8 cellular contexts compared by ENCODE assay signal in genomic region chr12:6038160-6038559, GRCh38.
DNase-seq lines count a peak whose midpoint lies in the region; TF ChIP-seq lines count a peak whose summit lies in the region.

No MANE protein-coding gene starts in this region.

- TF ChIP-seq EP300 in SK-N-SH (IDR thresholded peaks at IDR 0.05; ENCODE audit: borderline replicate concordance in 1 of 2, low read depth in 1 of 2, low read length in 1 of 2): no peak

- DNase-seq in BJ (ENCODE audit: low read depth) (no peak), GM19238 (ENCODE audit: insufficient read length, low spot score) (peak; percentile 35), SK-N-SH (peak; percentile 60), cardiac fibroblast (ENCODE audit: low read depth in 2 of 2) (peak; percentile 81 to 91), superior temporal gyrus (ENCODE audit: extremely low spot score) (peak; percentile 49), hippocampal formation (lab: John Stamatoyannopoulos, UW) (no peak)

- 50% methylated on average over 2 of the region's 8 CpGs for WGBS in SK-N-SH (ENCODE audit: low lambda C conversion rate)
- WGBS in liver: 31% methylated on average over 8 of the region's 8 CpGs

- no peaks in the 10 kb centered on the region for H3F3A ChIP-seq in SK-N-SH (replicated peaks; ENCODE audit: insufficient read depth)

- H3K9me2 ChIP-seq in SK-N-SH: no peaks in the 10 kb centered on the region

- no peaks in the 10 kb centered on the region for H3K36me3 ChIP-seq in BJ (ENCODE audit: control insufficient read depth, insufficient read depth, low read length)
- H3K36me3 ChIP-seq in SK-N-SH (replicated peaks in 1 of 2; ENCODE audit: control insufficient read depth in 1 of 2, insufficient read depth in 2 of 2, low read length in 1 of 2): no peaks in the 10 kb centered on the region
- no peaks in the 10 kb centered on the region for H3K36me3 ChIP-seq in liver (ENCODE audit: control insufficient read depth in 4 of 4, insufficient read depth in 3 of 4, low read depth in 1 of 4, low read length in 3 of 4)

- H2AFZ ChIP-seq in SK-N-SH (ENCODE audit: low read depth): no peak overlapping the region

- H3K4me2 ChIP-seq in SK-N-SH: no peak overlapping the region

- peaks cover 4% of the 10 kb centered on the region for H3K27me3 ChIP-seq in BJ (ENCODE audit: control insufficient read depth, insufficient read depth, low read length)
- H3K27me3 ChIP-seq in SK-N-SH (ENCODE audit: insufficient read depth): no peaks in the 10 kb centered on the region
- H3K27me3 ChIP-seq in liver (ENCODE audit: control insufficient read depth in 4 of 4, insufficient read depth in 4 of 4, low read length in 3 of 4): no peaks in the 10 kb centered on the region

- H3K9ac ChIP-seq in SK-N-SH (no peak overlapping the region), liver (ENCODE audit: low read depth in 1 of 2, low read length in 2 of 2) (no peak overlapping the region)

- H3K9me3 ChIP-seq in SK-N-SH: no peaks in the 10 kb centered on the region
- no peaks in the 10 kb centered on the region for H3K9me3 ChIP-seq in liver (ENCODE audit: control insufficient read depth in 4 of 4, low read length in 3 of 4)

- no peaks in the 10 kb centered on the region for H3K79me2 ChIP-seq in SK-N-SH (ENCODE audit: insufficient read depth)

- POLR2A ChIA-PET in BJ (lab: Charles Lee) (no interaction called here), SK-N-SH (lab: Yijun Ruan, JAX) (no interaction called here)

- H3K4me3 ChIP-seq in BJ (ENCODE audit: low read depth, low read length): no peak overlapping the region
- H3K4me3 ChIP-seq in SK-N-SH (ENCODE audit: low read depth in 2 of 2, low read length in 1 of 2): peak overlapping the region in 1 of 2 experiments; percentile 53; a peak in 1 of 4 replicates
- no peak overlapping the region for H3K4me3 ChIP-seq in cardiac fibroblast (replicated peaks in 1 of 2; ENCODE audit: low read depth in 2 of 2, low read length in 2 of 2)
- no peak overlapping the region for H3K4me3 ChIP-seq in liver (ENCODE audit: low read depth in 1 of 3, low read length in 3 of 3)

- TF ChIP-seq CTCF in BJ (IDR thresholded peaks at IDR 0.05; ENCODE audit: insufficient read depth, low read depth, low read length): peak; percentile 44
- TF ChIP-seq CTCF in LNCAP (IDR thresholded peaks at IDR 0.05): peak; percentile 93
- TF ChIP-seq CTCF in SK-N-SH (IDR thresholded peaks at IDR 0.05): peak; percentile 62
- peak; percentile 87 for TF ChIP-seq CTCF in cardiac fibroblast (IDR thresholded peaks at IDR 0.05; ENCODE audit: low read depth, low read length)
- TF ChIP-seq CTCF in liver (IDR thresholded peaks at IDR 0.05; ENCODE audit: low read depth, low read length, missing input control): peak; percentile 91

- no peak overlapping the region for H3K27ac ChIP-seq in SK-N-SH (ENCODE audit: low read depth in 2 of 2, low read length in 1 of 2)
- no peak overlapping the region for H3K27ac ChIP-seq in liver (ENCODE audit: low read depth in 1 of 2, low read length in 2 of 2)

- TF ChIP-seq RAD21 in SK-N-SH (IDR thresholded peaks at IDR 0.05; ENCODE audit: low read length): peak; percentile 45
- TF ChIP-seq RAD21 in liver (IDR thresholded peaks at IDR 0.05): peak; percentile 77 to 92

- H3K4me1 ChIP-seq in SK-N-SH (ENCODE audit: control insufficient read depth in 1 of 2, insufficient read depth in 2 of 2, low read depth in 1 of 2, low read length in 1 of 2): peaks cover 0 to 5% of the 10 kb centered on the region in 2 experiments; a peak in 1 of 4 replicates
- peaks cover 0 to 6% (median 2%) of the 10 kb centered on the region in 4 donors for H3K4me1 ChIP-seq in liver (ENCODE audit: control insufficient read depth in 4 of 4, insufficient read depth in 4 of 4, low read length in 3 of 4)

- CTCF ChIA-PET in BJ (lab: Yijun Ruan, JAX): interaction anchor here (0.7 to 5.3 kb wide), 14 partner anchors 10 to 257 kb away, joined by 3 to 158 read pairs (median 3); no protein-coding TSS in a partner anchor
- CTCF ChIA-PET in SK-N-SH (lab: Yijun Ruan, JAX): interaction anchor here (0.6 to 15.2 kb wide), 26 partner anchors 10 to 427 kb away, joined by 3 to 334 read pairs (median 4); no protein-coding TSS in a partner anchor

- H4K20me1 ChIP-seq in SK-N-SH (ENCODE audit: insufficient read depth): no peaks in the 10 kb centered on the region

TF ChIP-seq in SK-N-SH, 30 proteins besides CTCF, POLR2A, EP300 and RAD21:
- TF ChIP-seq ELF1 (IDR thresholded peaks at IDR 0.05) (no peak), PBX3 (IDR thresholded peaks at IDR 0.05) (no peak), SMC3 (IDR thresholded peaks at IDR 0.05; ENCODE audit: low read depth, low read length) (peak; percentile 72)

TF ChIP-seq in liver, 16 proteins besides CTCF, POLR2A, EP300 and RAD21:
- TF ChIP-seq NR2F2 (IDR thresholded peaks at IDR 0.05): no peak
- peak in 1 of 2 donors; percentile 22 for TF ChIP-seq HNF4A (conservative IDR thresholded peaks at IDR 0.05)
- peak in 1 of 2 donors; percentile 46 for TF ChIP-seq RXRA (IDR thresholded peaks at IDR 0.05)
- TF ChIP-seq HNF4G (IDR thresholded peaks at IDR 0.05): no peak

Comparison
In these comparisons a context has a peak if more than half of its experiments do, and no peak if none do; other contexts are left out.
1. DNase-seq: peak in GM19238 (single experiment), SK-N-SH (single experiment), cardiac fibroblast (2 of 2) and superior temporal gyrus (single experiment); none in BJ (single experiment) and hippocampal formation (0 of 2).
2. Peak in every context shown above with its lines, with median percentiles within 50 percentile points of each other: CTCF ChIP-seq.